In genomic region chr12:29316772-29317171, GRCh38 we compare ENCODE assay signal across 13 cellular contexts.
DNase-seq lines count a peak whose midpoint lies in the region; ATAC-seq and TF ChIP-seq lines count a peak whose summit lies in the region.
"Had no signal": no experiment of that assay in that cellular context is flagged by ENCODE, and none has a peak within 500 bp of the region (broad histone marks: within the 10 kb centered on the region; RNA-seq: fewer than 3 reads in every experiment).

No MANE protein-coding gene starts in this region.

- H3K4me3 ChIP-seq in neutrophil (ENCODE audit: low read depth in 1 of 2, low read length in 1 of 2) = no peak overlapping the region

- peak; percentile 39 for DNase-seq in GM03348 (ENCODE audit: low spot score)
- DNase-seq in WTC11 (ENCODE audit: low spot score) = peak; percentile 35
- DNase-seq in Right ventricle myocardium inferior (ENCODE audit: missing footprints) = peak; percentile 72
- DNase-seq in glutamatergic neuron = no peak
- DNase-seq in NCI-H146 treated with DMSO at 0.1 percent for 48 hours (lab: John Stamatoyannopoulos, UW; ENCODE audit: unreplicated experiment) = no peak
- DNase-seq: activated CD4-positive, CD25-positive, alpha-beta regulatory T cell; activated T-cell treated with anti-CD3 and anti-CD28 coated beads, Interleukin-2, amount 50 U/mL, for 24 hours; GF-D8; NCI-H446 treated with DMSO at 0.1 percent for 48 hours had no signal

- peaks cover 12% of the 10 kb centered on the region for H3K4me1 Mint-ChIP-seq in WTC11
- no peaks in the 10 kb centered on the region for H3K4me1 Mint-ChIP-seq in glutamatergic neuron (ENCODE audit: low read depth, unreplicated experiment)
- peaks cover 10% of the 10 kb centered on the region for H3K4me1 Mint-ChIP-seq in activated T-helper 17 cell treated with anti-CD3 and anti-CD28 coated beads, Interleukin-2, amount 50 U/mL, for 72 hours

- no peak overlapping the region for H3K27ac Mint-ChIP-seq in WTC11
- no peak overlapping the region for H3K27ac Mint-ChIP-seq in glutamatergic neuron (ENCODE audit: unreplicated experiment)
- no peak overlapping the region for H3K27ac Mint-ChIP-seq in activated T-helper 17 cell treated with anti-CD3 and anti-CD28 coated beads, Interleukin-2, amount 50 U/mL, for 72 hours
- H3K27ac Mint-ChIP-seq: activated T-cell treated with anti-CD3 and anti-CD28 coated beads, Interleukin-2, amount 50 U/mL, for 24 hours; stimulated activated effector memory CD8-positive, alpha-beta T cell treated with anti-CD3 and anti-CD28 coated beads, Interleukin-12 subunit alpha, Interleukin-12 subunit beta, amount 100 ng/mL, for 72 hours had no signal

- H3K36me3 ChIP-seq in neutrophil = peaks cover 64% of the 10 kb centered on the region

- H3K4me3 Mint-ChIP-seq in WTC11 (no peak overlapping the region), glutamatergic neuron (ENCODE audit: unreplicated experiment) (no peak overlapping the region)
- no peak overlapping the region for H3K4me3 Mint-ChIP-seq in activated T-helper 17 cell treated with anti-CD3 and anti-CD28 coated beads, Interleukin-2, amount 50 U/mL, for 72 hours
- H3K4me3 Mint-ChIP-seq: activated T-cell treated with anti-CD3 and anti-CD28 coated beads, Interleukin-2, amount 50 U/mL, for 24 hours; stimulated activated effector memory CD8-positive, alpha-beta T cell treated with anti-CD3 and anti-CD28 coated beads, Interleukin-12 subunit alpha, Interleukin-12 subunit beta, amount 100 ng/mL, for 72 hours had no signal

- no peaks in the 10 kb centered on the region for H3K9me3 ChIP-seq in neutrophil

- H3K27me3 ChIP-seq in neutrophil = no peaks in the 10 kb centered on the region

- H3K36me3 Mint-ChIP-seq in WTC11 (peaks cover 11% of the 10 kb centered on the region), glutamatergic neuron (ENCODE audit: unreplicated experiment) (no peaks in the 10 kb centered on the region)
- H3K36me3 Mint-ChIP-seq in activated T-helper 17 cell treated with anti-CD3 and anti-CD28 coated beads, Interleukin-2, amount 50 U/mL, for 72 hours (ENCODE audit: low read depth) = peaks cover 14% of the 10 kb centered on the region
- H3K36me3 Mint-ChIP-seq: stimulated activated effector memory CD8-positive, alpha-beta T cell treated with anti-CD3 and anti-CD28 coated beads, Interleukin-12 subunit alpha, Interleukin-12 subunit beta, amount 100 ng/mL, for 72 hours had no signal

- TF ChIP-seq CTCF in WTC11 (IDR thresholded peaks at IDR 0.05) (no peak), neutrophil (IDR thresholded peaks at IDR 0.05) (no peak), glutamatergic neuron (IDR thresholded peaks at IDR 0.05; ENCODE audit: partially characterized antibody, unreplicated experiment) (no peak)

- intact Hi-C loops in Right ventricle myocardium inferior (cut with DNase I) = loop anchor here (5.0 kb wide), 1 partner anchor 239 kb away; no protein-coding TSS in a partner anchor

- H3K27ac ChIP-seq in neutrophil = peak overlapping the region; percentile 60

- ATAC-seq in WTC11 (peak; percentile 79), Right ventricle myocardium inferior (peak; percentile 55), HG03469 (IDR thresholded peaks at IDR 0.05; ENCODE audit: unreplicated experiment) (no peak)
- ATAC-seq in activated T-helper 17 cell treated with anti-CD3 and anti-CD28 coated beads, Interleukin-2, amount 50 U/mL, for 72 hours (replicated peaks) = no peak

- H3K27me3 Mint-ChIP-seq in WTC11 (ENCODE audit: low read depth) = no peaks in the 10 kb centered on the region
- no peaks in the 10 kb centered on the region for H3K27me3 Mint-ChIP-seq in glutamatergic neuron (ENCODE audit: unreplicated experiment)
- no peaks in the 10 kb centered on the region for H3K27me3 Mint-ChIP-seq in activated T-helper 17 cell treated with anti-CD3 and anti-CD28 coated beads, Interleukin-2, amount 50 U/mL, for 72 hours
- H3K27me3 Mint-ChIP-seq: activated T-cell treated with anti-CD3 and anti-CD28 coated beads, Interleukin-2, amount 50 U/mL, for 24 hours had no signal

- H3K9me3 Mint-ChIP-seq in WTC11 = peaks cover 11% of the 10 kb centered on the region
- no peaks in the 10 kb centered on the region for H3K9me3 Mint-ChIP-seq in glutamatergic neuron (ENCODE audit: unreplicated experiment)
- no peaks in the 10 kb centered on the region for H3K9me3 Mint-ChIP-seq in activated T-helper 17 cell treated with anti-CD3 and anti-CD28 coated beads, Interleukin-2, amount 50 U/mL, for 72 hours
- H3K9me3 Mint-ChIP-seq: activated T-cell treated with anti-CD3 and anti-CD28 coated beads, Interleukin-2, amount 50 U/mL, for 24 hours; stimulated activated effector memory CD8-positive, alpha-beta T cell treated with anti-CD3 and anti-CD28 coated beads, Interleukin-12 subunit alpha, Interleukin-12 subunit beta, amount 100 ng/mL, for 72 hours had no signal

- CTCF ChIA-PET in WTC11 (lab: Charles Lee) = interaction anchor here (1.4 to 4.7 kb wide), 7 partner anchors 9 to 292 kb away, joined by 3 to 38 read pairs (median 7); no protein-coding TSS in a partner anchor

- peaks cover 0 to 6% of the 10 kb centered on the region in 2 experiments for H3K4me1 ChIP-seq in neutrophil (ENCODE audit: control insufficient read depth in 1 of 2, insufficient read depth in 1 of 2, low read depth in 1 of 2, low read length in 1 of 2)

- POLR2A ChIA-PET in WTC11 (lab: Charles Lee) = no interaction called here

TF ChIP-seq in WTC11, 78 proteins besides CTCF, POLR2A, EP300 and RAD21 (continues in another document):
- TF ChIP-seq ATF3 (CRISPR knock-in tag; conservative IDR thresholded peaks at IDR 0.05) (no peak), ATF2 (CRISPR knock-in tag; IDR thresholded peaks at IDR 0.05; ENCODE audit: borderline replicate concordance, low read depth) (no peak), TEAD1 (CRISPR knock-in tag; IDR thresholded peaks at IDR 0.05) (no peak), MAX (CRISPR knock-in tag; IDR thresholded peaks at IDR 0.05) (no peak), ESRRA (CRISPR knock-in tag; IDR thresholded peaks at IDR 0.05; ENCODE audit: borderline replicate concordance) (no peak), GRHL2 (CRISPR knock-in tag; IDR thresholded peaks at IDR 0.05; ENCODE audit: insufficient replicate concordance, severe bottlenecking) (no peak), FOXP1 (CRISPR knock-in tag; IDR thresholded peaks at IDR 0.05; ENCODE audit: borderline replicate concordance) (no peak), RORB (CRISPR knock-in tag; IDR thresholded peaks at IDR 0.05) (no peak), MYBL2 (CRISPR knock-in tag; IDR thresholded peaks at IDR 0.05) (no peak), TEAD4 (CRISPR knock-in tag; IDR thresholded peaks at IDR 0.05) (no peak), USF2 (CRISPR knock-in tag; IDR thresholded peaks at IDR 0.05) (no peak)

Comparison
In these comparisons a context has a peak if more than half of its experiments do, and no peak if none do; other contexts are left out.
1. DNase-seq: peak in GM03348 (single experiment), WTC11 (single experiment) and Right ventricle myocardium inferior (single experiment); none in glutamatergic neuron (single experiment) and NCI-H146 treated with DMSO at 0.1 percent for 48 hours (single experiment).
2. ATAC-seq: peak in WTC11 (single experiment) and Right ventricle myocardium inferior (single experiment); none in activated T-helper 17 cell treated with anti-CD3 and anti-CD28 coated beads, Interleukin-2, amount 50 U/mL, for 72 hours (single experiment) and HG03469 (single experiment).